Comparison of ENCODE assay signal across 8 cellular contexts in the genomic region with DNA sequence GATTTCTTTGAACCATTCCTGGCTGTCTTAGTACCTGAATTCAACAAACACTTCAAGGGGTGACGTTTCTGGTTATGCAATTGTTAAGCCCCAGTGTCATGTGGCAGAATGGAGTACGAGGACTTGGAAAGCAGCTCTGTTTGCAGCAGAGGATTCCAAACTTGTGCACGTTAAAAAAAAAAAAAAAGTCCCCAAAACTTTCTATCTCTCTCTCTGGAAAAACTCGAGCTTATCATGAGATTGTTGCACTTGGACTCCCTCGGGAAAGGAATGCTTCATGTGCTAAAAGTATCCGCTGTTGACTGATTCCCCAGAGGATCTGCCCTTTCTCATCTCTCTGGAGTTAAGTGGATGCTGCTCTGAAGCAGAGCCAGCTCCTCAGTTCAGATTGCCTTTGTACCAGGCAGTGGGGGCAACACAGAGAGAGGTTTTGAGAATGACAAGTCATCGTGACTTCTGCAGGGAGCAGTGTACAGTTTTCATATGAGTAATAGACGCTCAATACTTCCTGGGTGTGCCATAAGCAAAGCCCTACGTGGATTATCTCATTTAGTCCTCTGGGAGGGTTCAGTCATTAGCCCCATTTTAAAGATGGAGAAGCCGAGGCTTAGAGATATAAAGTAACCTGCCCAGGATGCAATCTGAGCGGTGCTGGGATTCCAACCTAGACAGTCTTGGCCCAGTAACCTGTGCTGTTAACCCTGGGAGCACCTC. TPM values are rescaled to one million over a fixed set of nuclear protein-coding genes. Genes with fewer than 3 reads are reported as not detected.
DNase-seq lines count a peak whose midpoint lies in the region; ATAC-seq and TF ChIP-seq lines count a peak whose summit lies in the region.

No MANE protein-coding gene starts in this region.

- peak overlapping the region; percentile 44 for H3K27ac Mint-ChIP-seq in activated CD4-positive, alpha-beta memory T cell treated with anti-CD3 and anti-CD28 coated beads for 36 hours

- H3K4me3 ChIP-seq in muscle layer of colon (ENCODE audit: low read depth in 1 of 2, low read length in 2 of 2) (no peak overlapping the region), Peyer's patch (no peak overlapping the region)

- H3K36me3 Mint-ChIP-seq in activated CD4-positive, alpha-beta memory T cell treated with anti-CD3 and anti-CD28 coated beads for 36 hours = no peaks in the 10 kb centered on the region

- CTCF ChIA-PET in activated CD4-positive, alpha-beta memory T cell treated with anti-CD3 and anti-CD28 coated beads for 36 hours (lab: Charles Lee) = no interaction called here

- H3K27me3 Mint-ChIP-seq in activated CD4-positive, alpha-beta memory T cell treated with anti-CD3 and anti-CD28 coated beads for 36 hours = peaks cover 3% of the 10 kb centered on the region

- POLR2A ChIA-PET in activated CD4-positive, alpha-beta memory T cell treated with anti-CD3 and anti-CD28 coated beads for 36 hours (lab: Charles Lee) = no interaction called here

- no peak overlapping the region for H3K4me3 Mint-ChIP-seq in activated CD4-positive, alpha-beta memory T cell treated with anti-CD3 and anti-CD28 coated beads for 36 hours

- TF ChIP-seq CTCF in Peyer's patch (IDR thresholded peaks at IDR 0.05) = no peak

- no peaks in the 10 kb centered on the region for H3K9me3 Mint-ChIP-seq in activated CD4-positive, alpha-beta memory T cell treated with anti-CD3 and anti-CD28 coated beads for 36 hours

- no peak for TF ChIP-seq POLR2A in Peyer's patch (IDR thresholded peaks at IDR 0.05)

- no peaks in the 10 kb centered on the region for H3K9me3 ChIP-seq in muscle layer of colon (ENCODE audit: low read length)
- no peaks in the 10 kb centered on the region for H3K9me3 ChIP-seq in Peyer's patch

- peaks cover 11% of the 10 kb centered on the region for H3K4me1 Mint-ChIP-seq in activated CD4-positive, alpha-beta memory T cell treated with anti-CD3 and anti-CD28 coated beads for 36 hours (ENCODE audit: low read depth)

- peak; percentile 34 for DNase-seq in activated CD4-positive, alpha-beta T cell treated with anti-CD3 and anti-CD28 coated beads for 48 hours
- DNase-seq in activated CD4-positive, alpha-beta T cell treated with anti-CD3 and anti-CD28 coated beads for 1 hour = no peak
- DNase-seq in activated CD4-positive, alpha-beta memory T cell treated with anti-CD3 and anti-CD28 coated beads for 36 hours = peak; percentile 57
- no peak for DNase-seq in Peyer's patch
- no peak for DNase-seq in NCI-H2196 (lab: John Stamatoyannopoulos, UW; ENCODE audit: unreplicated experiment)
- no peak for DNase-seq in activated CD8-positive, alpha-beta memory T cell treated with anti-CD3 and anti-CD28 coated beads, Interleukin-2, amount 50 U/mL, for 48 hours

- H3K27me3 ChIP-seq in muscle layer of colon (ENCODE audit: control insufficient read depth in 1 of 2, insufficient read depth in 2 of 2, low read length in 2 of 2) (no peaks in the 10 kb centered on the region), Peyer's patch (no peaks in the 10 kb centered on the region)

- peaks cover 52% of the 10 kb centered on the region for H3K4me1 ChIP-seq in muscle layer of colon (ENCODE audit: insufficient read depth, low read length)
- peaks cover 0 to 14% (median 0%) of the 10 kb centered on the region in 4 donors for H3K4me1 ChIP-seq in Peyer's patch

- intact Hi-C loops in activated CD4-positive, alpha-beta memory T cell treated with anti-CD3 and anti-CD28 coated beads for 36 hours (cut with micrococcal nuclease) = no loop called here

- peak; percentile 85 for ATAC-seq in HG02852 (IDR thresholded peaks at IDR 0.05; ENCODE audit: unreplicated experiment)

- H3K27ac ChIP-seq in muscle layer of colon (ENCODE audit: low read depth, low read length) (peak overlapping the region; percentile 28), Peyer's patch (peak overlapping the region in 1 of 4 donors; percentile 77)

- H3K36me3 ChIP-seq in muscle layer of colon (ENCODE audit: insufficient read depth, low read length) (peaks cover 18% of the 10 kb centered on the region), Peyer's patch (no peaks in the 10 kb centered on the region)

- no peak overlapping the region for H3K9ac ChIP-seq in muscle layer of colon (ENCODE audit: low read length)

RNA-seq across cellular contexts. Expression of a gene that starts 28.1 kb away (rescaled TPM):
- 1 to 10 TPM; 1.7 to 2.5 TPM for total RNA-seq in activated CD4-positive, alpha-beta memory T cell treated with anti-CD3 and anti-CD28 coated beads for 36 hours
- total RNA-seq in Peyer's patch = 10 to 100 TPM in 1 of 4 donors, 1 to 10 TPM in 3; 2.6 to 15.7 (median 4.9) TPM

Comparison
In these comparisons a context has a peak if more than half of its experiments do, and no peak if none do; other contexts are left out.
1. DNase-seq: peak in activated CD4-positive, alpha-beta T cell treated with anti-CD3 and anti-CD28 coated beads for 48 hours (single experiment) and activated CD4-positive, alpha-beta memory T cell treated with anti-CD3 and anti-CD28 coated beads for 36 hours (single experiment); none in activated CD4-positive, alpha-beta T cell treated with anti-CD3 and anti-CD28 coated beads for 1 hour (single experiment), Peyer's patch (0 of 3), NCI-H2196 (single experiment) and activated CD8-positive, alpha-beta memory T cell treated with anti-CD3 and anti-CD28 coated beads, Interleukin-2, amount 50 U/mL, for 48 hours (single experiment).